In genomic region chr17:7254511-7254910, GRCh38 we compare ENCODE assay signal across 29 cellular contexts. TPM values are rescaled to one million over a fixed set of nuclear protein-coding genes. Genes with fewer than 3 reads are reported as not detected.
A peak's percentile ranks its signal among the peaks of the same experiment; 100 is the strongest.
DNase-seq lines count a peak whose midpoint lies in the region; ATAC-seq, FAIRE-seq and TF ChIP-seq lines count a peak whose summit lies in the region.
"Had no signal": no experiment of that assay in that cellular context is flagged by ENCODE, and none has a peak within 500 bp of the region (broad histone marks: within the 10 kb centered on the region; RNA-seq: fewer than 3 reads in every experiment).

No MANE protein-coding gene starts in this region.

- no peak for FAIRE-seq in H1 (lab: Jason Lieb, UNC)
- FAIRE-seq: A549, RCC 7860 had no signal

- H4K12ac ChIP-seq in trophoblast cell (ENCODE audit: low read depth, low read length), result no peak overlapping the region

- no peak overlapping the region for H2AK5ac ChIP-seq in H1 (ENCODE audit: low read depth, low read length)
- no peak overlapping the region for H2AK5ac ChIP-seq in trophoblast cell (ENCODE audit: low read length)

- peak overlapping the region; percentile 50 for H3K27ac Mint-ChIP-seq in activated CD4-positive, alpha-beta T cell treated with anti-CD3 and anti-CD28 coated beads, Interleukin-2, amount 10 ng/mL, durations not matched to agents 7 days and 5 days

- H2BK120ac ChIP-seq in H1 (replicated peaks; ENCODE audit: low read depth, low read length) (no peak overlapping the region), trophoblast cell (ENCODE audit: insufficient read depth, low read length, poor library complexity) (no peak overlapping the region)

- no peak overlapping the region for H2AFZ ChIP-seq in PC-3 (ENCODE audit: low read length)
- H2AFZ ChIP-seq in H1 (ENCODE audit: low read length), result no peak overlapping the region
- no peak overlapping the region for H2AFZ ChIP-seq in trophoblast cell (ENCODE audit: insufficient read depth, low read length, poor library complexity)

- H3K14ac ChIP-seq in H1 (ENCODE audit: insufficient read length), result no peak overlapping the region
- H3K14ac ChIP-seq in trophoblast cell (ENCODE audit: low read length), result no peak overlapping the region

- TF ChIP-seq EP300 in H1 (IDR thresholded peaks at IDR 0.05; ENCODE audit: borderline replicate concordance in 1 of 2, low read depth in 2 of 2, low read length in 2 of 2), result no peak

- no peak overlapping the region for H3K23ac ChIP-seq in H1 (ENCODE audit: insufficient read length)
- no peak overlapping the region for H3K23ac ChIP-seq in trophoblast cell (ENCODE audit: low read length)

- peaks cover 22% of the 10 kb centered on the region for H3K36me3 Mint-ChIP-seq in activated CD4-positive, alpha-beta T cell treated with anti-CD3 and anti-CD28 coated beads, Interleukin-2, amount 10 ng/mL, durations not matched to agents 7 days and 5 days (ENCODE audit: low read depth)

- BruUV-seq in PC-3 (replicated peaks; lab: Mats Ljungman, UMichigan), result no TSS peak

- H4K5ac ChIP-seq in H1 (ENCODE audit: insufficient read length, low read depth, low read length), result no peak overlapping the region

- H3F3A ChIP-seq in PC-3 (ENCODE audit: low read length, unreplicated experiment), result no peaks in the 10 kb centered on the region

- peaks cover 7% of the 10 kb centered on the region for H3K23me2 ChIP-seq in H1 (ENCODE audit: low read depth, low read length)

- no peak for DNase-seq in activated CD4-positive, alpha-beta T cell treated with anti-CD3 and anti-CD28 coated beads, Interleukin-2, amount 10 ng/mL, durations not matched to agents 7 days and 5 days
- no peak for DNase-seq in activated CD4-positive, alpha-beta T cell treated with anti-CD3 and anti-CD28 coated beads for 1 hour
- DNase-seq in PC-3 (no peak), H1 (ENCODE audit: low read depth in 1 of 2, low spot score in 2 of 2) (no peak), trophoblast cell (no peak), H7 (no peak), middle frontal gyrus (ENCODE audit: extremely low spot score, low spot score) (no peak), activated gamma-delta T cell (lab: John Stamatoyannopoulos, UW) (no peak)
- DNase-seq: activated CD4-positive, alpha-beta T cell treated with anti-CD3 and anti-CD28 coated beads, Interleukin-2, amount 50 U/mL, for 4 hours; activated gamma-delta T cell treated with Interleukin-2 at 50 U/mL for 16 hours; amniotic stem cell; Caco-2; cortex of kidney; DMS79 treated with DMSO at 0.1 percent for 48 hours; GOT3; islet precursor cell; Kasumi-1; mucosa of descending colon; MV-4-11; NCI-H146; NCI-H526; substantia nigra; WERI-Rb-1 had no signal

- no peak for TF ChIP-seq CTCF in PC-3 (conservative IDR thresholded peaks at IDR 0.05; ENCODE audit: low read depth, low read length)
- TF ChIP-seq CTCF in H1 (IDR thresholded peaks at IDR 0.05; ENCODE audit: control extremely low read depth in 1 of 3, insufficient read depth in 1 of 3, low read depth in 1 of 3, low read length in 3 of 3), result no peak

- H3K79me2 ChIP-seq in PC-3 (ENCODE audit: low read length) (peaks cover 60% of the 10 kb centered on the region), H1 (ENCODE audit: control insufficient read depth in 1 of 2, insufficient read depth in 2 of 2, low read length in 2 of 2) (peaks cover 12 to 36% of the 10 kb centered on the region in 2 experiments), trophoblast cell (ENCODE audit: control insufficient read depth, insufficient read depth, low read length, poor library complexity) (peaks cover 23% of the 10 kb centered on the region)

- intact Hi-C loops in PC-3 (cut with micrococcal nuclease), result no loop called here

- 0 out of 2 replicates have a peak overlapping the region, but pooled peaks have one; percentile 92 for H3K4me3 ChIP-seq in PC-3 (ENCODE audit: low read length)
- H3K4me3 ChIP-seq in H1 (ENCODE audit: extremely low read depth in 1 of 4, insufficient read depth in 2 of 4, low read depth in 3 of 4, low read length in 4 of 4), result no peak overlapping the region
- H3K4me3 ChIP-seq in trophoblast cell (ENCODE audit: low read depth, low read length), result peak overlapping the region; percentile 53
- no peak overlapping the region for H3K4me3 ChIP-seq in H7 (ENCODE audit: insufficient read depth, low read depth, low read length)
- H3K4me3 ChIP-seq: A549, cardiac muscle cell, mucosa of descending colon, SJSA1, skin epidermis had no signal

- H3K27me3 ChIP-seq in PC-3 (ENCODE audit: low read length) (no peaks in the 10 kb centered on the region), H1 (replicated peaks in 1 of 4; ENCODE audit: control insufficient read depth in 3 of 4, extremely low read depth in 1 of 4, insufficient read depth in 3 of 4, low read length in 3 of 4) (no peaks in the 10 kb centered on the region), trophoblast cell (ENCODE audit: insufficient read depth, low read length) (no peaks in the 10 kb centered on the region), H7 (ENCODE audit: control insufficient read depth, insufficient read depth, low read length) (no peaks in the 10 kb centered on the region)
- H3K27me3 ChIP-seq: cardiac muscle cell, SJSA1 had no signal

- no peak overlapping the region for H2BK15ac ChIP-seq in H1 (ENCODE audit: low read length)

- CTCF ChIA-PET in activated CD4-positive, alpha-beta T cell treated with anti-CD3 and anti-CD28 coated beads, Interleukin-2, amount 10 ng/mL, durations not matched to agents 7 days and 5 days (lab: Charles Lee), result interaction anchor here (0.6 to 1.1 kb wide), 4 partner anchors 8 to 432 kb away, joined by 3 to 5 read pairs (median 3); partner anchors contain the start of gene TP53
- CTCF ChIA-PET in PC-3 (lab: Charles Lee) (no interaction called here), H1 (lab: Charles Lee; ENCODE audit: partially characterized antibody) (interaction anchor here (0.6 to 0.8 kb wide), 4 partner anchors 11 to 1948 kb away, joined by 3 read pairs; no protein-coding TSS in a partner anchor)

- peaks cover 6% of the 10 kb centered on the region; the same call in 1 of the 2 replicates for H3K36me3 ChIP-seq in PC-3 (ENCODE audit: low read depth, low read length)
- peaks cover 2 to 32% (median 19%) of the 10 kb centered on the region in 4 experiments for H3K36me3 ChIP-seq in H1 (ENCODE audit: control insufficient read depth in 2 of 4, insufficient read depth in 4 of 4, low read length in 3 of 4)
- H3K36me3 ChIP-seq in trophoblast cell (ENCODE audit: control insufficient read depth in 1 of 2, insufficient read depth in 2 of 2, low read length in 2 of 2), result peaks cover 24 to 37% of the 10 kb centered on the region in 2 experiments
- H3K36me3 ChIP-seq in H7 (replicated peaks; ENCODE audit: control insufficient read depth, insufficient read depth, low read length), result peaks cover 18% of the 10 kb centered on the region

- H2BK20ac ChIP-seq in H1 (ENCODE audit: low read length), result no peak overlapping the region

- TF ChIP-seq RAD21 in H1 (IDR thresholded peaks at IDR 0.05 in 1 of 2, conservative IDR thresholded peaks at IDR 0.05 in 1 of 2; ENCODE audit: low read depth in 2 of 2, low read length in 2 of 2), result no peak

- TF ChIP-seq POLR2A in H1 (IDR thresholded peaks at IDR 0.05; ENCODE audit: control extremely low read depth in 1 of 2, low read depth in 2 of 2, low read length in 2 of 2), result peak in 1 of 2 experiments; percentile 40; a peak in 2 of 3 replicates

- H3K4me1 ChIP-seq in PC-3 (ENCODE audit: insufficient read depth, low read length), result peaks cover 27% of the 10 kb centered on the region
- peaks cover 0 to 9% (median 4%) of the 10 kb centered on the region in 4 experiments; a peak in 6 of 7 replicates for H3K4me1 ChIP-seq in H1 (replicated peaks in 1 of 4; ENCODE audit: control insufficient read depth in 3 of 4, insufficient read depth in 4 of 4, low read length in 3 of 4)
- peaks cover 6 to 10% of the 10 kb centered on the region in 2 experiments for H3K4me1 ChIP-seq in trophoblast cell (ENCODE audit: control insufficient read depth in 1 of 2, insufficient read depth in 2 of 2, low read length in 2 of 2)

- H2BK5ac ChIP-seq in H1 (ENCODE audit: low read depth, low read length) (no peak overlapping the region), trophoblast cell (ENCODE audit: low read depth, low read length, poor library complexity) (no peak overlapping the region)

- no peak overlapping the region for H3K4ac ChIP-seq in H1 (replicated peaks; ENCODE audit: insufficient read length, low read depth, low read length)
- H3K4ac ChIP-seq in trophoblast cell (ENCODE audit: low read depth, low read length), result no peak overlapping the region

- H3K4me1 Mint-ChIP-seq in activated CD4-positive, alpha-beta T cell treated with anti-CD3 and anti-CD28 coated beads, Interleukin-2, amount 10 ng/mL, durations not matched to agents 7 days and 5 days, result peaks cover 36% of the 10 kb centered on the region

- no peak for ATAC-seq in PC-3
- ATAC-seq: A549, mucosa of descending colon had no signal

- H2BK12ac ChIP-seq in H1 (ENCODE audit: low read depth, low read length) (no peak overlapping the region), trophoblast cell (ENCODE audit: low read length) (no peak overlapping the region)

- H3K27ac ChIP-seq in PC-3 (ENCODE audit: low read length) (no peak overlapping the region), H1 (ENCODE audit: low read depth, low read length) (no peak overlapping the region), trophoblast cell (ENCODE audit: low read depth, low read length) (no peak overlapping the region)
- H3K27ac ChIP-seq: A549, cardiac muscle cell, SJSA1, skin epidermis, WERI-Rb-1 had no signal

- H3K9me3 ChIP-seq in PC-3 (ENCODE audit: low read length), result no peaks in the 10 kb centered on the region
- no peaks in the 10 kb centered on the region for H3K9me3 ChIP-seq in H1 (ENCODE audit: insufficient read depth in 2 of 2, low read depth in 1 of 2, low read length in 1 of 2)
- peaks cover 1% of the 10 kb centered on the region for H3K9me3 ChIP-seq in trophoblast cell (ENCODE audit: insufficient read depth, low read depth, low read length)
- H3K9me3 ChIP-seq: A549, Caco-2, mucosa of descending colon, SJSA1 had no signal

- H3K27me3 Mint-ChIP-seq in activated CD4-positive, alpha-beta T cell treated with anti-CD3 and anti-CD28 coated beads, Interleukin-2, amount 10 ng/mL, durations not matched to agents 7 days and 5 days, result no peaks in the 10 kb centered on the region
- H3K27me3 Mint-ChIP-seq: B cell had no signal

- H3K18ac ChIP-seq in H1 (ENCODE audit: extremely low read depth, low read length), result no peak overlapping the region
- no peak overlapping the region for H3K18ac ChIP-seq in trophoblast cell (ENCODE audit: low read length)

- no peaks in the 10 kb centered on the region for H3K9me3 Mint-ChIP-seq in activated CD4-positive, alpha-beta T cell treated with anti-CD3 and anti-CD28 coated beads, Interleukin-2, amount 10 ng/mL, durations not matched to agents 7 days and 5 days

- 0 out of 2 replicates have a peak, but pooled peaks cover 2% of the 10 kb centered on the region for H4K20me1 ChIP-seq in PC-3 (ENCODE audit: low read length)
- peaks cover 2 to 12% of the 10 kb centered on the region in 2 experiments for H4K20me1 ChIP-seq in H1 (replicated peaks in 1 of 2; ENCODE audit: control insufficient read depth in 1 of 2, insufficient read depth in 2 of 2, low read length in 2 of 2)

- peak overlapping the region; percentile 32 for H3K4me3 Mint-ChIP-seq in activated CD4-positive, alpha-beta T cell treated with anti-CD3 and anti-CD28 coated beads, Interleukin-2, amount 10 ng/mL, durations not matched to agents 7 days and 5 days

- H3K4me2 ChIP-seq in PC-3 (ENCODE audit: low read length) (peak overlapping the region; percentile 95; the same call in 1 of the 2 replicates), H1 (ENCODE audit: insufficient read depth in 1 of 2, low read depth in 2 of 2, low read length in 2 of 2) (no peak overlapping the region), trophoblast cell (ENCODE audit: low read length) (no peak overlapping the region)
- H3K4me2 ChIP-seq: A549 had no signal

- H3K79me1 ChIP-seq in H1 (ENCODE audit: low read depth, low read length) (peaks cover 10% of the 10 kb centered on the region), trophoblast cell (ENCODE audit: low read length) (peaks cover 17% of the 10 kb centered on the region)

- no peak overlapping the region for H3K56ac ChIP-seq in H1 (replicated peaks; ENCODE audit: insufficient read length, low read depth, low read length)

- H3K9ac ChIP-seq in PC-3 (ENCODE audit: low read length), result no peak overlapping the region
- H3K9ac ChIP-seq in H1 (replicated peaks in 1 of 4; ENCODE audit: extremely low read depth in 1 of 4, low read depth in 3 of 4, low read length in 3 of 4), result no peak overlapping the region
- peak overlapping the region; percentile 71 for H3K9ac ChIP-seq in trophoblast cell (ENCODE audit: low read length)

- H4K8ac ChIP-seq in H1 (ENCODE audit: extremely low read depth, insufficient read depth, low read length) (no peak overlapping the region), trophoblast cell (ENCODE audit: low read depth, low read length) (no peak overlapping the region)

- POLR2A ChIA-PET in activated CD4-positive, alpha-beta T cell treated with anti-CD3 and anti-CD28 coated beads, Interleukin-2, amount 10 ng/mL, durations not matched to agents 7 days and 5 days (lab: Charles Lee), result no interaction called here
- POLR2A ChIA-PET in PC-3 (lab: Charles Lee; ENCODE audit: unreplicated experiment), result no interaction called here
- POLR2A ChIA-PET in H1 (lab: Charles Lee; ENCODE audit: partially characterized antibody), result interaction anchor here (1.0 to 13.7 kb wide), 9 partner anchors 10 to 75 kb away, joined by 3 to 161 read pairs (median 7); partner anchors contain the start of genes ACADVL, DLG4, DVL2 and GABARAP

- H3K9me2 ChIP-seq in PC-3 (replicated peaks; ENCODE audit: low read length), result no peaks in the 10 kb centered on the region

- whole genome bisulfite sequencing in H1 (ENCODE audit: extremely low coverage in 1 of 2, insufficient coverage in 1 of 2, insufficient read length in 1 of 2, insufficient replicate concordance in 2 of 2, low coverage in 1 of 2, low lambda C conversion rate in 2 of 2, missing lambda C conversion rate in 1 of 2), 2 experiments, result 93% methylated on average over 4 of the region's 4 CpGs; no CpG with 5 or more reads in 1 of the 2 experiments
- no CpG with 5 or more reads among the region's 4 CpGs for WGBS in trophoblast cell (ENCODE audit: extremely low coverage, insufficient coverage, insufficient read length)

- H4K91ac ChIP-seq in H1 (replicated peaks; ENCODE audit: insufficient read length, low read length), result no peak overlapping the region
- no peak overlapping the region for H4K91ac ChIP-seq in trophoblast cell (ENCODE audit: low read depth, low read length)

RNA-seq across cellular contexts. Expression of gene ELP5, which starts 2.5 kb away (rescaled TPM):
- total RNA-seq in activated CD4-positive, alpha-beta T cell treated with anti-CD3 and anti-CD28 coated beads, Interleukin-2, amount 10 ng/mL, durations not matched to agents 7 days and 5 days, result 10 to 100 TPM; 41.7 to 42.4 TPM
- total RNA-seq in PC-3 (2014; rRNA removed), result 60.5 and 67.5 TPM in 2 replicates
- total RNA-seq in H1 (2021; fragmentation: NEBNext Ultra II Directional; extraction: Animal tissue kit (Norgen Biotek cat#: 25700)), result 75.4 and 78.1 TPM in 2 replicates
- 107 and 117 TPM in 2 replicates for polyA plus RNA-seq in H1 (2011; rRNA removed)
- 97.9 TPM for polyA plus RNA-seq in H1 (2011; cell fraction: cytosol; rRNA removed)
- polyA plus RNA-seq in H1 (2011; cell fraction: nucleus; rRNA removed), result 68.1 TPM
- polyA plus RNA-seq in H1 (2012, experiment 1 of 2), result 78.7 to 99.0 TPM (median 88.0 TPM) in 4 replicates
- polyA plus RNA-seq in H1 (2012, experiment 2 of 2), result 129 TPM
- 56.8 TPM for polyA plus RNA-seq in H1 (2013, experiment 1 of 2)
- 61.9 TPM for polyA plus RNA-seq in H1 (2013, experiment 2 of 2)
- polyA minus RNA-seq in H1 (2011; rRNA and poly(A)+ RNA removed), result 35.6 and 43.4 TPM in 2 replicates
- 20.9 TPM for polyA minus RNA-seq in H1 (2011; cell fraction: cytosol; rRNA and poly(A)+ RNA removed)
- 25.1 TPM for polyA minus RNA-seq in H1 (2011; cell fraction: nucleus; rRNA and poly(A)+ RNA removed)
- polyA plus RNA-seq in trophoblast cell (2013), result 47.1 and 48.7 TPM in 2 replicates
- 66.4 and 77.4 TPM in 2 replicates for total RNA-seq in H7 (2014; rRNA removed; shearing (Covaris generic))

RNA-seq across cellular contexts. Expression of gene CTDNEP1, which starts 3.0 kb away (rescaled TPM):
- 100 to 1,000 TPM; 168 to 183 TPM for total RNA-seq in activated CD4-positive, alpha-beta T cell treated with anti-CD3 and anti-CD28 coated beads, Interleukin-2, amount 10 ng/mL, durations not matched to agents 7 days and 5 days
- 52.4 and 68.5 TPM in 2 replicates for total RNA-seq in PC-3 (2014; rRNA removed)
- 120 and 123 TPM in 2 replicates for total RNA-seq in H1 (2021; fragmentation: NEBNext Ultra II Directional; extraction: Animal tissue kit (Norgen Biotek cat#: 25700))
- polyA plus RNA-seq in H1 (2011; rRNA removed), result 106 and 114 TPM in 2 replicates
- 88.4 TPM for polyA plus RNA-seq in H1 (2011; cell fraction: cytosol; rRNA removed)
- 152 TPM for polyA plus RNA-seq in H1 (2011; cell fraction: nucleus; rRNA removed)
- 123 to 148 TPM (median 139 TPM) in 4 replicates for polyA plus RNA-seq in H1 (2012, experiment 1 of 2)
- polyA plus RNA-seq in H1 (2012, experiment 2 of 2), result 151 TPM
- 94.4 TPM for polyA plus RNA-seq in H1 (2013, experiment 1 of 2)
- 102 TPM for polyA plus RNA-seq in H1 (2013, experiment 2 of 2)
- 123 and 147 TPM in 2 replicates for polyA minus RNA-seq in H1 (2011; rRNA and poly(A)+ RNA removed)
- 79.0 TPM for polyA minus RNA-seq in H1 (2011; cell fraction: cytosol; rRNA and poly(A)+ RNA removed)
- 82.6 TPM for polyA minus RNA-seq in H1 (2011; cell fraction: nucleus; rRNA and poly(A)+ RNA removed)
- 137 and 140 TPM in 2 replicates for polyA plus RNA-seq in trophoblast cell (2013)
- 58.8 and 59.9 TPM in 2 replicates for total RNA-seq in H7 (2014; rRNA removed; shearing (Covaris generic))

RNA-seq across cellular contexts. Expression of gene CLDN7, which starts 7.8 kb away (rescaled TPM):
- total RNA-seq in activated CD4-positive, alpha-beta T cell treated with anti-CD3 and anti-CD28 coated beads, Interleukin-2, amount 10 ng/mL, durations not matched to agents 7 days and 5 days, result under 1 TPM in 1 of 2 experiments, not detected in 1; 0.29 TPM
- 147 and 180 TPM in 2 replicates for total RNA-seq in PC-3 (2014; rRNA removed)
- total RNA-seq in H1 (2021; fragmentation: NEBNext Ultra II Directional; extraction: Animal tissue kit (Norgen Biotek cat#: 25700)), result 119 and 129 TPM in 2 replicates
- polyA plus RNA-seq in H1 (2011; rRNA removed), result 118 and 196 TPM in 2 replicates
- 147 TPM for polyA plus RNA-seq in H1 (2011; cell fraction: cytosol; rRNA removed)
- 215 TPM for polyA plus RNA-seq in H1 (2011; cell fraction: nucleus; rRNA removed)
- 88.4 to 177 TPM (median 174 TPM) in 4 replicates for polyA plus RNA-seq in H1 (2012, experiment 1 of 2)
- polyA plus RNA-seq in H1 (2012, experiment 2 of 2), result 158 TPM
- polyA plus RNA-seq in H1 (2013, experiment 1 of 2), result 157 TPM
- 171 TPM for polyA plus RNA-seq in H1 (2013, experiment 2 of 2)
- polyA minus RNA-seq in H1 (2011; rRNA and poly(A)+ RNA removed), result 58.0 and 75.5 TPM in 2 replicates
- polyA minus RNA-seq in H1 (2011; cell fraction: cytosol; rRNA and poly(A)+ RNA removed), result 48.6 TPM
- 91.4 TPM for polyA minus RNA-seq in H1 (2011; cell fraction: nucleus; rRNA and poly(A)+ RNA removed)
- polyA plus RNA-seq in trophoblast cell (2013), result 109 and 117 TPM in 2 replicates
- 30.8 and 40.8 TPM in 2 replicates for total RNA-seq in H7 (2014; rRNA removed; shearing (Covaris generic))
- total RNA-seq: SJSA1 had no signal

RNA-seq across cellular contexts. Expression of gene GABARAP, which starts 12.3 kb away (rescaled TPM):
- 100 to 1,000 TPM; 256 to 279 TPM for total RNA-seq in activated CD4-positive, alpha-beta T cell treated with anti-CD3 and anti-CD28 coated beads, Interleukin-2, amount 10 ng/mL, durations not matched to agents 7 days and 5 days
- 88.2 and 103 TPM in 2 replicates for total RNA-seq in PC-3 (2014; rRNA removed)
- 252 and 265 TPM in 2 replicates for total RNA-seq in H1 (2021; fragmentation: NEBNext Ultra II Directional; extraction: Animal tissue kit (Norgen Biotek cat#: 25700))
- 351 and 581 TPM in 2 replicates for polyA plus RNA-seq in H1 (2011; rRNA removed)
- 311 TPM for polyA plus RNA-seq in H1 (2011; cell fraction: cytosol; rRNA removed)
- polyA plus RNA-seq in H1 (2011; cell fraction: nucleus; rRNA removed), result 154 TPM
- 343 to 418 TPM (median 350 TPM) in 4 replicates for polyA plus RNA-seq in H1 (2012, experiment 1 of 2)
- polyA plus RNA-seq in H1 (2012, experiment 2 of 2), result 370 TPM
- polyA plus RNA-seq in H1 (2013, experiment 1 of 2), result 374 TPM
- polyA plus RNA-seq in H1 (2013, experiment 2 of 2), result 396 TPM
- polyA minus RNA-seq in H1 (2011; rRNA and poly(A)+ RNA removed), result 207 and 212 TPM in 2 replicates
- 78.2 TPM for polyA minus RNA-seq in H1 (2011; cell fraction: cytosol; rRNA and poly(A)+ RNA removed)
- polyA minus RNA-seq in H1 (2011; cell fraction: nucleus; rRNA and poly(A)+ RNA removed), result 77.3 TPM
- polyA plus RNA-seq in trophoblast cell (2013), result 1,014 and 1,021 TPM in 2 replicates
- total RNA-seq in H7 (2014; rRNA removed; shearing (Covaris generic)), result 185 and 231 TPM in 2 replicates

RNA-seq across cellular contexts. Expression of gene PHF23, which starts 15.3 kb away (rescaled TPM):
- 10 to 100 TPM; 55.9 to 59.2 TPM for total RNA-seq in activated CD4-positive, alpha-beta T cell treated with anti-CD3 and anti-CD28 coated beads, Interleukin-2, amount 10 ng/mL, durations not matched to agents 7 days and 5 days
- 20.8 and 32.7 TPM in 2 replicates for total RNA-seq in PC-3 (2014; rRNA removed)
- 62.8 and 65.1 TPM in 2 replicates for total RNA-seq in H1 (2021; fragmentation: NEBNext Ultra II Directional; extraction: Animal tissue kit (Norgen Biotek cat#: 25700))
- polyA plus RNA-seq in H1 (2011; rRNA removed), result 46.5 and 47.5 TPM in 2 replicates
- 45.6 TPM for polyA plus RNA-seq in H1 (2011; cell fraction: cytosol; rRNA removed)
- polyA plus RNA-seq in H1 (2011; cell fraction: nucleus; rRNA removed), result 44.4 TPM
- polyA plus RNA-seq in H1 (2012, experiment 1 of 2), result 57.1 to 63.2 TPM (median 57.6 TPM) in 4 replicates
- polyA plus RNA-seq in H1 (2012, experiment 2 of 2), result 65.8 TPM
- polyA plus RNA-seq in H1 (2013, experiment 1 of 2), result 66.2 TPM
- 69.5 TPM for polyA plus RNA-seq in H1 (2013, experiment 2 of 2)
- 46.8 and 59.7 TPM in 2 replicates for polyA minus RNA-seq in H1 (2011; rRNA and poly(A)+ RNA removed)
- polyA minus RNA-seq in H1 (2011; cell fraction: cytosol; rRNA and poly(A)+ RNA removed), result 27.7 TPM
- 19.8 TPM for polyA minus RNA-seq in H1 (2011; cell fraction: nucleus; rRNA and poly(A)+ RNA removed)
- polyA plus RNA-seq in trophoblast cell (2013), result 127 and 128 TPM in 2 replicates
- total RNA-seq in H7 (2014; rRNA removed; shearing (Covaris generic)), result 54.9 and 56.2 TPM in 2 replicates

Comparison
In these comparisons a context has a peak if more than half of its experiments do, and no peak if none do; other contexts are left out.
1. H3K4me3 ChIP-seq: peak in PC-3 (single experiment) and trophoblast cell (single experiment); none in H1 (0 of 4) and H7 (single experiment).
2. RNA of gene CLDN7, which starts 7.8 kb away (total RNA-seq): 147 to 180 TPM in PC-3, 119 to 129 TPM in H1 and 30.8 to 40.8 TPM in H7; 0.29 TPM in activated CD4-positive, alpha-beta T cell treated with anti-CD3 and anti-CD28 coated beads, Interleukin-2, amount 10 ng/mL, durations not matched to agents 7 days and 5 days; every median in the first group is over 10 times any median in the second.